Comparison of ENCODE assay signal across 29 cellular contexts in genomic region chr10:95539560-95540284, GRCh38. TPM values are rescaled to one million over a fixed set of nuclear protein-coding genes. Genes with fewer than 3 reads are reported as not detected.
A peak's percentile ranks its signal among the peaks of the same experiment; 100 is the strongest.
DNase-seq lines count a peak whose midpoint lies in the region; ATAC-seq, FAIRE-seq and TF ChIP-seq lines count a peak whose summit lies in the region.
"Had no signal": no experiment of that assay in that cellular context is flagged by ENCODE, and none has a peak within 500 bp of the region (broad histone marks: within the 10 kb centered on the region; RNA-seq: fewer than 3 reads in every experiment).

No MANE protein-coding gene starts in this region.

- H3K36me3 Mint-ChIP-seq in endothelial cell (ENCODE audit: low read depth, unreplicated experiment) = peaks cover 16% of the 10 kb centered on the region
- H3K36me3 Mint-ChIP-seq: activated naive CD4-positive, alpha-beta T cell treated with anti-CD3 and anti-CD28 coated beads, Interleukin-2, amount 10 ng/mL, durations not matched to agents 7 days and 5 days; natural killer cell had no signal

- H3K9me3 Mint-ChIP-seq in endothelial cell (ENCODE audit: unreplicated experiment) = no peaks in the 10 kb centered on the region
- H3K9me3 Mint-ChIP-seq: activated naive CD4-positive, alpha-beta T cell treated with anti-CD3 and anti-CD28 coated beads, Interleukin-2, amount 10 ng/mL, durations not matched to agents 7 days and 5 days; activated T-cell treated with anti-CD3 and anti-CD28 coated beads, Interleukin-2, amount 50 U/mL, for 72 hours; CD4-positive, alpha-beta T cell; central memory CD8-positive, alpha-beta T cell; IgD-negative memory B cell; natural killer cell had no signal

- H3K9me3 ChIP-seq in mucosa of rectum (ENCODE audit: control insufficient read depth in 2 of 2, low read length in 2 of 2) = no peaks in the 10 kb centered on the region
- no peaks in the 10 kb centered on the region for H3K9me3 ChIP-seq in stomach smooth muscle (ENCODE audit: control insufficient read depth in 2 of 2, low read length in 2 of 2)
- H3K9me3 ChIP-seq: MG63, ovary had no signal

- TF ChIP-seq CTCF in endothelial cell (IDR thresholded peaks at IDR 0.05; ENCODE audit: unreplicated experiment) = no peak

- no peaks in the 10 kb centered on the region for H3K36me3 ChIP-seq in mucosa of rectum (ENCODE audit: control insufficient read depth in 2 of 2, insufficient read depth in 2 of 2, low read length in 2 of 2)
- H3K36me3 ChIP-seq in stomach smooth muscle (ENCODE audit: control insufficient read depth in 2 of 2, insufficient read depth in 2 of 2, low read length in 2 of 2) = peaks cover 2 to 5% of the 10 kb centered on the region in 2 donors
- H3K36me3 ChIP-seq: MG63, ovary had no signal

- H3K27ac Mint-ChIP-seq in endothelial cell (ENCODE audit: unreplicated experiment) = peak overlapping the region; percentile 48
- H3K27ac Mint-ChIP-seq: activated CD4-positive, alpha-beta T cell treated with anti-CD3 and anti-CD28 coated beads for 36 hours; activated naive CD4-positive, alpha-beta T cell treated with anti-CD3 and anti-CD28 coated beads, Interleukin-2, amount 10 ng/mL, durations not matched to agents 7 days and 5 days; activated T-cell treated with anti-CD3 and anti-CD28 coated beads, Interleukin-2, amount 50 U/mL, for 72 hours; CD4-positive, alpha-beta T cell; IgD-negative memory B cell; natural killer cell had no signal

- H3K9ac ChIP-seq in mucosa of rectum (ENCODE audit: low read depth in 1 of 2, low read length in 2 of 2) (peak overlapping the region in 1 of 2 donors; percentile 16), stomach smooth muscle (ENCODE audit: low read length in 2 of 2) (peak overlapping the region; percentile 45 to 68)

- H3K4me3 ChIP-seq in mucosa of rectum (ENCODE audit: low read length in 2 of 2) (no peak overlapping the region), stomach smooth muscle (ENCODE audit: low read length in 2 of 2) (peak overlapping the region in 1 of 2 donors; percentile 8)
- H3K4me3 ChIP-seq: MG63, ovary had no signal

- DNase-seq in NCI-H526 (lab: John Stamatoyannopoulos, UW) (peak; percentile 3 to 5), NCI-H526 treated with DMSO at 0.1 percent for 48 hours (lab: John Stamatoyannopoulos, UW) (no peak), endothelial cell (ENCODE audit: low spot score) (no peak), T-helper 2 cell (no peak), RCC 7860 (ENCODE audit: low spot score) (no peak)
- DNase-seq: activated CD4-positive, alpha-beta T cell treated with anti-CD3 and anti-CD28 coated beads for 36 hours; activated naive CD4-positive, alpha-beta T cell treated with anti-CD3 and anti-CD28 coated beads, Interleukin-2, amount 10 ng/mL, durations not matched to agents 7 days and 5 days; activated T-cell treated with anti-CD3 and anti-CD28 coated beads, Interleukin-2, amount 50 U/mL, for 72 hours; amygdala; CD4-positive, alpha-beta T cell; DMS153; foreskin fibroblast; H7; kidney; MG63; natural killer cell; NCI-H146; NCI-H524 treated with DMSO at 0.1 percent for 48 hours; ovary; SHP77; stimulated activated CD4-positive, alpha-beta T cell treated with anti-CD3 and anti-CD28 coated beads, Interleukin-1b, Interleukin-23, amount 100 ng/mL, for 48 hours had no signal

- H3K27ac ChIP-seq in mucosa of rectum (ENCODE audit: low read depth in 2 of 2, low read length in 2 of 2) (peak overlapping the region; percentile 41 to 46), stomach smooth muscle (ENCODE audit: low read length) (peak overlapping the region; percentile 99)
- H3K27ac ChIP-seq: 22Rv1, epithelial cell of prostate, ovary had no signal

- H3K4me3 Mint-ChIP-seq in endothelial cell (ENCODE audit: unreplicated experiment) = no peak overlapping the region
- H3K4me3 Mint-ChIP-seq: activated CD4-positive, alpha-beta T cell treated with anti-CD3 and anti-CD28 coated beads for 36 hours; activated naive CD4-positive, alpha-beta T cell treated with anti-CD3 and anti-CD28 coated beads, Interleukin-2, amount 10 ng/mL, durations not matched to agents 7 days and 5 days; activated T-cell treated with anti-CD3 and anti-CD28 coated beads, Interleukin-2, amount 50 U/mL, for 72 hours; CD4-positive, alpha-beta T cell; central memory CD8-positive, alpha-beta T cell; IgD-negative memory B cell; natural killer cell had no signal

- H3K27me3 Mint-ChIP-seq in endothelial cell (ENCODE audit: unreplicated experiment) = peaks cover 15% of the 10 kb centered on the region
- H3K27me3 Mint-ChIP-seq: activated CD4-positive, alpha-beta T cell treated with anti-CD3 and anti-CD28 coated beads for 36 hours; CD4-positive, alpha-beta T cell; IgD-negative memory B cell had no signal

- no peak for FAIRE-seq in RCC 7860 (lab: Jason Lieb, UNC)
- FAIRE-seq: G401.6, kidney had no signal

- no peak for ATAC-seq in HG02870 (IDR thresholded peaks at IDR 0.05; ENCODE audit: unreplicated experiment)
- ATAC-seq: activated CD4-positive, alpha-beta T cell treated with anti-CD3 and anti-CD28 coated beads for 36 hours; activated T-cell treated with anti-CD3 and anti-CD28 coated beads, Interleukin-2, amount 50 U/mL, for 72 hours; natural killer cell had no signal

- peaks cover 87% of the 10 kb centered on the region for H3K4me1 Mint-ChIP-seq in endothelial cell (ENCODE audit: unreplicated experiment)
- H3K4me1 Mint-ChIP-seq: activated CD4-positive, alpha-beta T cell treated with anti-CD3 and anti-CD28 coated beads for 36 hours; activated naive CD4-positive, alpha-beta T cell treated with anti-CD3 and anti-CD28 coated beads, Interleukin-2, amount 10 ng/mL, durations not matched to agents 7 days and 5 days; central memory CD8-positive, alpha-beta T cell; natural killer cell had no signal

- H3K4me1 ChIP-seq in mucosa of rectum (ENCODE audit: control insufficient read depth in 2 of 2, insufficient read depth in 2 of 2, low read length in 2 of 2) = peaks cover 13 to 25% of the 10 kb centered on the region in 2 donors
- H3K4me1 ChIP-seq in stomach smooth muscle (ENCODE audit: control insufficient read depth, insufficient read depth, low read length) = peaks cover 92% of the 10 kb centered on the region

- H3K27me3 ChIP-seq in mucosa of rectum (ENCODE audit: control insufficient read depth in 2 of 2, insufficient read depth in 2 of 2, low read length in 2 of 2) (no peaks in the 10 kb centered on the region), stomach smooth muscle (ENCODE audit: control insufficient read depth in 1 of 2, insufficient read depth in 2 of 2, low read length in 2 of 2) (no peaks in the 10 kb centered on the region)
- H3K27me3 ChIP-seq: MG63, ovary had no signal

RNA-seq across cellular contexts. Expression of gene SORBS1, which starts 21.4 kb away (rescaled TPM):
- 103 TPM for total RNA-seq in endothelial cell (ENCODE audit: unreplicated experiment)

Comparison
In these comparisons a context has a peak if more than half of its experiments do, and no peak if none do; other contexts are left out.
1. DNase-seq: peak in NCI-H526 (2 of 2); none in NCI-H526 treated with DMSO at 0.1 percent for 48 hours (single experiment), endothelial cell (single experiment), T-helper 2 cell (0 of 5) and RCC 7860 (single experiment).